ENCODE assay signal across 26 cellular contexts in the genomic region with DNA sequence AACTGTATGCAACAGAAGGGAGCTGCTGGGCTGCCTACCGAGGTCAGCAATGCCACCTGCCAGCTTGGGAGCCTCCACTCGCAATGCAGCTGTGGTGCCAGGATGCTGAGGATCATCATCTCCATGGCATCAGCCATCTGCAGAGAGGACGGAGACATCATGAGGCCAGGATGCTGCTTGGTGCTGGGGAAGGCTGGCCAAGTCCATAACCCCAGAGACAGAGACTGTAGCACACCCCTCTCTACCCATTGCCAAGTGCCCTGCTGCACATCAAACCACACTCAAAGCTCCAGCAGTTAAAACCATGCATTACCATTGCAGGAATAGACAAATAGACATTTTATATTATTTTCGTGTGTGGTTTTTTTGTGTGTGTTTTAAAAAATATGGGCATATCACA. TPM values are rescaled to one million over a fixed set of nuclear protein-coding genes. Genes with fewer than 3 reads are reported as not detected.
"Had no signal": no experiment of that assay in that cellular context is flagged by ENCODE, and none has a peak within 500 bp of the region (broad histone marks: within the 10 kb centered on the region; RNA-seq: fewer than 3 reads in every experiment).

No MANE protein-coding gene starts in this region.

- H3K9ac ChIP-seq: KMS-11 had no signal

- H3K27me3 ChIP-seq: SJSA1 had no signal

- H3K4me1 ChIP-seq: SJSA1 had no signal

- H3K36me3 ChIP-seq: SJSA1 had no signal

- H3K4me2 ChIP-seq: KMS-11 had no signal

- DNase-seq: Kasumi-1; MM.1S; NCI-H1092 treated with DMSO at 0.1 percent for 48 hours; NCI-H1436; NCI-H187; NCI-H2029; NCI-H2081 treated with DMSO at 0.1 percent for 48 hours; NCI-H2171; NCI-H226; NCI-H446; NCI-H510A; NCI-H524 treated with DMSO at 0.1 percent for 48 hours; NCI-H69; NCI-H774; NK-92 treated with Interleukin-12 subunit alpha and Interleukin-12 subunit beta, amount 100 ng/mL, for 24 hours; PC-3; SIG-M5 had no signal

- H3K4me3 ChIP-seq: K562, SJSA1, SK-N-MC had no signal

- ATAC-seq: K562, Panc1, PC-3 had no signal

- H3K27ac ChIP-seq: KMS-11, RWPE1, SJSA1, SK-N-MC had no signal

- H3K9me3 ChIP-seq: SJSA1 had no signal

RNA-seq across cellular contexts. Expression of gene SVOP, which starts 43.5 kb away (rescaled TPM):
- total RNA-seq: M059J, OCI-LY7, PC-3, SJSA1 had no signal
- polyA plus RNA-seq: IgD-negative memory B cell had no signal
